In the genomic region with DNA sequence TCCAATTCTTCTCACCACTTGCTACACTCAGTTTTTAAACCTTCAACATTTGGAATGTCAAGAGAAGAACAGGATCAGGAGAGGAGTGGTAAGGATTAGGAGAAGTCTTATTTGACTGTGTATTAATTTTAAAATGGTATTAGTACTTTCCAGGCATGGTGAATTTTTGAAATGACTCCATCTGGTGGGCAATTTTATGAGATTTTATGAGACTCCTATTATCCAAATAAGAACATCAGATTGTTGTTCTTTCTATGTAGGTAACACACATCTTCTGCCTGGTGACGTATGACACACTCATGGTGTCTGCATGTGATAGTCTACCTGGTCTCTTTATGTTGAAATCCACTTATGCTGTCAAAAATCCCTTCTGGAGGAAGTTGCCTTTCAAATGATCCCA, we compare ENCODE assay signal across 29 cellular contexts. TPM values are rescaled to one million over a fixed set of nuclear protein-coding genes. Genes with fewer than 3 reads are reported as not detected.
A peak's percentile ranks its signal among the peaks of the same experiment; 100 is the strongest.
DNase-seq lines count a peak whose midpoint lies in the region; ATAC-seq and TF ChIP-seq lines count a peak whose summit lies in the region.
"Had no signal": no experiment of that assay in that cellular context is flagged by ENCODE, and none has a peak within 500 bp of the region (broad histone marks: within the 10 kb centered on the region; RNA-seq: fewer than 3 reads in every experiment).

No MANE protein-coding gene starts in this region.

- POLR2A ChIA-PET in SK-N-SH (lab: Yijun Ruan, JAX) = no interaction called here
- POLR2A ChIA-PET in OCI-LY7 (lab: Charles Lee) = no interaction called here

- H3K36me3 ChIP-seq in SK-N-SH (replicated peaks in 1 of 2; ENCODE audit: control insufficient read depth in 1 of 2, insufficient read depth in 2 of 2, low read length in 1 of 2) (no peaks in the 10 kb centered on the region), OCI-LY7 (ENCODE audit: insufficient read depth, low read length) (no peaks in the 10 kb centered on the region)
- H3K36me3 ChIP-seq: left lung, tibial nerve had no signal

- no peak overlapping the region for H3K27ac Mint-ChIP-seq in stimulated activated memory B cell treated with anti-CD40 and anti-IgM and Interleukin-4, amounts not matched to agents 10 μg/mL and 1 μg/mL and 100 μg/mL, for 72 hours
- H3K27ac Mint-ChIP-seq: activated naive CD4-positive, alpha-beta T cell treated with anti-CD3 and anti-CD28 coated beads for 36 hours; activated T-helper 1 cell treated with anti-CD3 and anti-CD28 coated beads, Interleukin-12 subunit alpha, Interleukin-12 subunit beta, Interleukin-2, Interleukin-4 antibody, amounts not matched to agents 30 ng/mL and 10 ng/mL and 1 ng/mL, durations not matched to agents 14 hours and 24 hours and 36 hours; naive thymus-derived CD8-positive, alpha-beta T cell had no signal

- TF ChIP-seq EP300 in SK-N-SH (IDR thresholded peaks at IDR 0.05; ENCODE audit: borderline replicate concordance in 1 of 2, low read depth in 1 of 2, low read length in 1 of 2) = no peak

- H3K79me2 ChIP-seq in SK-N-SH (ENCODE audit: insufficient read depth) = no peaks in the 10 kb centered on the region
- no peaks in the 10 kb centered on the region for H3K79me2 ChIP-seq in OCI-LY7 (ENCODE audit: insufficient read depth, low read depth, low read length)

- no peaks in the 10 kb centered on the region for H3K27me3 ChIP-seq in SK-N-SH (ENCODE audit: insufficient read depth)
- H3K27me3 ChIP-seq: left lung, tibial nerve had no signal

- H4K20me1 ChIP-seq in SK-N-SH (ENCODE audit: insufficient read depth) = no peaks in the 10 kb centered on the region
- H4K20me1 ChIP-seq in OCI-LY7 (ENCODE audit: insufficient read depth, low read length) = no peaks in the 10 kb centered on the region

- intact Hi-C loops in OCI-LY7 (cut with micrococcal nuclease; ENCODE audit: unreplicated experiment) = no loop called here

- no TSS peak for BruUV-seq in OCI-LY7 (replicated peaks; lab: Mats Ljungman, UMichigan)

- no peaks in the 10 kb centered on the region for H3K36me3 Mint-ChIP-seq in stimulated activated memory B cell treated with anti-CD40 and anti-IgM and Interleukin-4, amounts not matched to agents 10 μg/mL and 1 μg/mL and 100 μg/mL, for 72 hours
- H3K36me3 Mint-ChIP-seq: naive thymus-derived CD8-positive, alpha-beta T cell had no signal

- H3K4me1 Mint-ChIP-seq in stimulated activated memory B cell treated with anti-CD40 and anti-IgM and Interleukin-4, amounts not matched to agents 10 μg/mL and 1 μg/mL and 100 μg/mL, for 72 hours = no peaks in the 10 kb centered on the region
- H3K4me1 Mint-ChIP-seq: naive thymus-derived CD8-positive, alpha-beta T cell had no signal

- no peaks in the 10 kb centered on the region for H3K9me2 ChIP-seq in SK-N-SH
- no peaks in the 10 kb centered on the region for H3K9me2 ChIP-seq in OCI-LY7 (ENCODE audit: insufficient read depth, low read length)

- H3K4me1 ChIP-seq in SK-N-SH (ENCODE audit: control insufficient read depth in 1 of 2, insufficient read depth in 2 of 2, low read depth in 1 of 2, low read length in 1 of 2) = no peaks in the 10 kb centered on the region
- no peaks in the 10 kb centered on the region for H3K4me1 ChIP-seq in OCI-LY7 (ENCODE audit: insufficient read depth, low read length, poor library complexity, severe bottlenecking)
- H3K4me1 ChIP-seq: A549, left lung, tibial nerve had no signal

- peak; percentile 30; the same call in 1 of the 2 replicates for TF ChIP-seq CTCF in SK-N-SH (IDR thresholded peaks at IDR 0.05)
- peak; percentile 35; the same call in 1 of the 2 replicates for TF ChIP-seq CTCF in OCI-LY7 (conservative IDR thresholded peaks at IDR 0.05; ENCODE audit: low read length)
- peak; percentile 3 for TF ChIP-seq CTCF in retinal pigment epithelial cell (conservative IDR thresholded peaks at IDR 0.05; ENCODE audit: low read depth, low read length)

- H3K4me3 ChIP-seq in SK-N-SH (ENCODE audit: low read depth in 2 of 2, low read length in 1 of 2) (no peak overlapping the region), OCI-LY7 (ENCODE audit: low read depth, low read length, poor library complexity, severe bottlenecking) (no peak overlapping the region), retinal pigment epithelial cell (ENCODE audit: low read length) (no peak overlapping the region)
- H3K4me3 ChIP-seq: A549, coronary artery, left lung, tibial nerve had no signal

- no peak overlapping the region for H3K4me3 Mint-ChIP-seq in stimulated activated memory B cell treated with anti-CD40 and anti-IgM and Interleukin-4, amounts not matched to agents 10 μg/mL and 1 μg/mL and 100 μg/mL, for 72 hours
- H3K4me3 Mint-ChIP-seq: activated naive CD4-positive, alpha-beta T cell treated with anti-CD3 and anti-CD28 coated beads for 36 hours; activated T-helper 1 cell treated with anti-CD3 and anti-CD28 coated beads, Interleukin-12 subunit alpha, Interleukin-12 subunit beta, Interleukin-2, Interleukin-4 antibody, amounts not matched to agents 30 ng/mL and 10 ng/mL and 1 ng/mL, durations not matched to agents 14 hours and 24 hours and 36 hours; naive thymus-derived CD8-positive, alpha-beta T cell had no signal

- H3F3A ChIP-seq in SK-N-SH (replicated peaks; ENCODE audit: insufficient read depth) = no peaks in the 10 kb centered on the region

- H3K9me3 Mint-ChIP-seq in stimulated activated memory B cell treated with anti-CD40 and anti-IgM and Interleukin-4, amounts not matched to agents 10 μg/mL and 1 μg/mL and 100 μg/mL, for 72 hours = no peaks in the 10 kb centered on the region
- H3K9me3 Mint-ChIP-seq: activated naive CD4-positive, alpha-beta T cell treated with anti-CD3 and anti-CD28 coated beads for 36 hours; activated T-helper 1 cell treated with anti-CD3 and anti-CD28 coated beads, Interleukin-12 subunit alpha, Interleukin-12 subunit beta, Interleukin-2, Interleukin-4 antibody, amounts not matched to agents 30 ng/mL and 10 ng/mL and 1 ng/mL, durations not matched to agents 14 hours and 24 hours and 36 hours had no signal

- WGBS in SK-N-SH (ENCODE audit: low lambda C conversion rate) = 16% methylated on average over 1 of the region's 1 CpG

- H3K9ac ChIP-seq in SK-N-SH = no peak overlapping the region

- H3K27ac ChIP-seq in SK-N-SH (ENCODE audit: low read depth in 2 of 2, low read length in 1 of 2) = no peak overlapping the region
- no peak overlapping the region for H3K27ac ChIP-seq in OCI-LY7 (ENCODE audit: low read depth, low read length, poor library complexity, severe bottlenecking)
- H3K27ac ChIP-seq: A549, coronary artery, left lung, tibial nerve had no signal

- H3K9me3 ChIP-seq in SK-N-SH (no peaks in the 10 kb centered on the region), OCI-LY7 (ENCODE audit: low read length) (no peaks in the 10 kb centered on the region)
- H3K9me3 ChIP-seq: A549, left lung, tibial nerve had no signal

- H2AFZ ChIP-seq in SK-N-SH (ENCODE audit: low read depth) (no peak overlapping the region), OCI-LY7 (ENCODE audit: low read length) (no peak overlapping the region)

- TF ChIP-seq RAD21 in SK-N-SH (IDR thresholded peaks at IDR 0.05; ENCODE audit: low read length) = no peak

- DNase-seq in SK-N-SH (no peak), OCI-LY7 (ENCODE audit: low spot score) (no peak), dermis blood vessel endothelial cell (peak; percentile 26), retinal pigment epithelial cell (ENCODE audit: low read depth) (no peak), medulla oblongata (ENCODE audit: extremely low spot score) (no peak), RPMI8226 (no peak)
- DNase-seq: activated CD4-positive, alpha-beta T cell treated with anti-CD3 and anti-CD28 coated beads, Interleukin-2, amount 50 U/mL, for 48 hours; activated CD4-positive, CD25-positive, alpha-beta regulatory T cell; activated naive CD4-positive, alpha-beta T cell treated with anti-CD3 and anti-CD28 coated beads for 36 hours; DMS79; GDM1; left lung; midbrain; naive thymus-derived CD8-positive, alpha-beta T cell; NCI-H2029; NCI-H526 treated with DMSO at 0.1 percent for 48 hours; SHP77 treated with DMSO at 0.1 percent for 48 hours; stimulated activated CD4-positive, alpha-beta T cell treated with anti-CD3 and anti-CD28 coated beads, Interleukin-2, amount 100 ng/mL, for 24 hours had no signal

- no peaks in the 10 kb centered on the region for H3K27me3 Mint-ChIP-seq in stimulated activated memory B cell treated with anti-CD40 and anti-IgM and Interleukin-4, amounts not matched to agents 10 μg/mL and 1 μg/mL and 100 μg/mL, for 72 hours
- H3K27me3 Mint-ChIP-seq: naive thymus-derived CD8-positive, alpha-beta T cell had no signal

- CTCF ChIA-PET in SK-N-SH (lab: Yijun Ruan, JAX) (interaction anchor here (1.0 to 1.6 kb wide), 2 partner anchors 9 to 14 kb away, joined by 3 read pairs; no protein-coding TSS in a partner anchor), OCI-LY7 (lab: Charles Lee; ENCODE audit: unreplicated experiment) (interaction anchor here (1.0 kb wide), 1 partner anchor 10 kb away, joined by 3 read pairs; no protein-coding TSS in a partner anchor)

- no peak for ATAC-seq in SK-N-SH treated with all-trans-retinoic acid at 6 μM for 48 hours
- ATAC-seq in stimulated activated memory B cell treated with anti-CD40 and anti-IgM and Interleukin-4, amounts not matched to agents 10 μg/mL and 1 μg/mL and 100 μg/mL, for 72 hours = no peak
- ATAC-seq: A549; left lung; naive thymus-derived CD8-positive, alpha-beta T cell had no signal

- no peak overlapping the region for H3K4me2 ChIP-seq in SK-N-SH
- H3K4me2 ChIP-seq in OCI-LY7 (ENCODE audit: low read length) = no peak overlapping the region
- H3K4me2 ChIP-seq: A549 had no signal

TF ChIP-seq in SK-N-SH, 30 proteins besides CTCF, POLR2A, EP300 and RAD21 (continues in another document):
- TF ChIP-seq SIN3A (IDR thresholded peaks at IDR 0.05; ENCODE audit: borderline replicate concordance, low read depth, low read length) (no peak), TEAD4 (IDR thresholded peaks at IDR 0.05; ENCODE audit: borderline replicate concordance, insufficient read depth) (no peak), NRF1 (IDR thresholded peaks at IDR 0.05; ENCODE audit: low read depth, low read length) (no peak), MXI1 (IDR thresholded peaks at IDR 0.05; ENCODE audit: low read depth, low read length) (no peak)

TF ChIP-seq in SK-N-SH treated with all-trans-retinoic acid at 6 μM for 48 hours, 23 proteins besides CTCF, POLR2A, EP300 and RAD21 (continues in another document):
- TF ChIP-seq, protein P1, sequence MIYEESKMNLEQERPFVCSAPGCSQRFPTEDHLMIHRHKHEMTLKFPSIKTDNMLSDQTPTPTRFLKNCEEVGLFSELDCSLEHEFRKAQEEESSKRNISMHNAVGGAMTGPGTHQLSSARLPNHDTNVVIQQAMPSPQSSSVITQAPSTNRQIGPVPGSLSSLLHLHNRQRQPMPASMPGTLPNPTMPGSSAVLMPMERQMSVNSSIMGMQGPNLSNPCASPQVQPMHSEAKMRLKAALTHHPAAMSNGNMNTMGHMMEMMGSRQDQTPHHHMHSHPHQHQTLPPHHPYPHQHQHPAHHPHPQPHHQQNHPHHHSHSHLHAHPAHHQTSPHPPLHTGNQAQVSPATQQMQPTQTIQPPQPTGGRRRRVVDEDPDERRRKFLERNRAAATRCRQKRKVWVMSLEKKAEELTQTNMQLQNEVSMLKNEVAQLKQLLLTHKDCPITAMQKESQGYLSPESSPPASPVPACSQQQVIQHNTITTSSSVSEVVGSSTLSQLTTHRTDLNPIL (CRISPR knock-in tag; IDR thresholded peaks at IDR 0.05; ENCODE audit: low read depth) = no peak

RNA-seq across cellular contexts. Expression of a gene that starts 51.0 kb away (rescaled TPM):
- polyA plus RNA-seq in SK-N-SH (2012; rRNA removed) = not detected in 2 replicates
- not detected in 2 replicates for polyA plus RNA-seq in SK-N-SH (2012; cell fraction: cytosol; rRNA removed)
- not detected in 2 replicates for polyA plus RNA-seq in SK-N-SH (2012; cell fraction: nucleus; rRNA removed)
- total RNA-seq in OCI-LY7 (2014; rRNA removed; shearing (Covaris generic)) = not detected in 2 replicates
- total RNA-seq in OCI-LY7 (2022) (not detected in 2 replicates), dermis blood vessel endothelial cell (not detected in 2 replicates)
- total RNA-seq: activated naive CD4-positive, alpha-beta T cell treated with anti-CD3 and anti-CD28 coated beads for 36 hours; bronchial epithelial cell; H4; left lung; M059J; naive thymus-derived CD8-positive, alpha-beta T cell; omental fat pad; tibial nerve had no signal
- polyA plus RNA-seq: A549; BJ; naive thymus-derived CD8-positive, alpha-beta T cell had no signal
